ENCODE assay signal across 35 cellular contexts in genomic region chr3:152636651-152637050, GRCh38.
"Had no signal": no experiment of that assay in that cellular context is flagged by ENCODE, and none has a peak within 500 bp of the region (broad histone marks: within the 10 kb centered on the region; RNA-seq: fewer than 3 reads in every experiment).

No MANE protein-coding gene starts in this region.

- H3K36me3 ChIP-seq: MG63 had no signal

- H3K9ac ChIP-seq: KMS-11 had no signal

- H3K4me3 ChIP-seq: MG63 had no signal

- DNase-seq: Karpas-422, Kasumi-1, KG1, MG63, MM.1S, MV-4-11, NCI-H1048, NCI-H1092, NCI-H1092 treated with DMSO at 0.1 percent for 48 hours, NCI-H1105, NCI-H1105 treated with DMSO at 0.1 percent for 48 hours, NCI-H1417, NCI-H1417 treated with DMSO at 0.1 percent for 48 hours, NCI-H1436, NCI-H1436 treated with DMSO at 0.1 percent for 48 hours, NCI-H146, NCI-H1694, NCI-H1694 treated with DMSO at 0.1 percent for 48 hours, NCI-H187, NCI-H187 treated with DMSO at 0.1 percent for 48 hours, NCI-H1930, NCI-H2029, NCI-H2029 treated with DMSO at 0.1 percent for 48 hours, NCI-H2081, NCI-H2081 treated with DMSO at 0.1 percent for 48 hours, NCI-H2107, NCI-H2171, NCI-H2171 treated with DMSO at 0.1 percent for 48 hours, NCI-H2227 treated with DMSO at 0.1 percent for 48 hours, NCI-H226, NCI-H345, NCI-H446, NCI-H446 treated with DMSO at 0.1 percent for 48 hours, NCI-H510A had no signal

- H3K27ac ChIP-seq: KMS-11 had no signal

- H3K27me3 ChIP-seq: MG63 had no signal

- H3K4me2 ChIP-seq: KMS-11 had no signal

- H3K9me3 ChIP-seq: MG63 had no signal
